In the genomic region with DNA sequence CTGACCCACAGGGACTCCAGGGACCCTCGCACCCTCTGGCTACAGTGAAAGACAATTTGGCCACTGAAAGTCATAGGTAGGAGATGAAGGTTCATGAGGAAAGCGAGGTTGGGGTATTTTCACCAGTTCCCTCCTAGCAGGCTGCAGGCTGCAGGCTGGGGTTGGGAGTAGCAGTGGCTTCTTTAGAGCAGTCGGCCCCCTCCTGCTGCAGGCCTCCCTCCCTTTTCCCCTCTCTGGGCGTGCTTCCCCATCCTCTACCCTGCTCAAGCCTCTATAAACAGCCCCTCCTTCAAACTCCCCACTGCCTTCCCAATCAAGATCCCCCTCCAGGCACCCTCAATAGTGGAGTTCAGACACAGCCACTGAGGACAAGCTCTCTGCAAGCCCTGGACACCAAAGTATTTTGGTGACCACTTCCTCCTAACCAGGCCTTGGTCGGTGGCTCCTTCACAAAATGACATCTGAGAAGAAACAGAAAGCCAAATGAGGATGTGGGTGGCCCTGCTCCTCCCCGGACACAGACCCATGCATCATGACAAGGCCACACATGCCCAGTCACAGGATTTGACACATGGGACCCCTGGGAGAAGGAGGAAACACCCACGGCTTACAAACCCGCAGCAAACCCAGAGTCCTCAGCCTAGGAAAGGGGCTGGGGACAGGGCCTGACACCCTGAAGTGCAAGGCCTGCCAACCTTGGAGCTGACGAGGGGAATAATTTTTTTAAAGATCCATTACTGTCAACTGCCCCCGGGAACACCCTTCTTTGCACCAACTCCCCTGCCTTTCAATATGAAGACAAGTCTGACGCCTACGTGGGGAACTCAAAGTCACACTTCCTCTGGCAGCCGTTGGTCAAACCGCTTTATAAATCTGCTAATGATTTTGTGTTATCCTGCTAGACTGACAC, we compare ENCODE assay signal across 1 cellular context.
TF ChIP-seq lines count a peak whose summit lies in the region.

No MANE protein-coding gene starts in this region.

TF ChIP-seq in WTC11, 78 proteins besides CTCF, POLR2A, EP300 and RAD21 (continued from another document):
- no peak for TF ChIP-seq SMAD3 (CRISPR knock-in tag; IDR thresholded peaks at IDR 0.05; ENCODE audit: borderline replicate concordance)
- TF ChIP-seq, protein P1, sequence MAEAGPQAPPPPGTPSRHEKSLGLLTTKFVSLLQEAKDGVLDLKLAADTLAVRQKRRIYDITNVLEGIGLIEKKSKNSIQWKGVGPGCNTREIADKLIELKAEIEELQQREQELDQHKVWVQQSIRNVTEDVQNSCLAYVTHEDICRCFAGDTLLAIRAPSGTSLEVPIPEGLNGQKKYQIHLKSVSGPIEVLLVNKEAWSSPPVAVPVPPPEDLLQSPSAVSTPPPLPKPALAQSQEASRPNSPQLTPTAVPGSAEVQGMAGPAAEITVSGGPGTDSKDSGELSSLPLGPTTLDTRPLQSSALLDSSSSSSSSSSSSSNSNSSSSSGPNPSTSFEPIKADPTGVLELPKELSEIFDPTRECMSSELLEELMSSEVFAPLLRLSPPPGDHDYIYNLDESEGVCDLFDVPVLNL (CRISPR knock-in tag; IDR thresholded peaks at IDR 0.05; ENCODE audit: borderline replicate concordance, low read depth), result no peak
